In the genomic region with DNA sequence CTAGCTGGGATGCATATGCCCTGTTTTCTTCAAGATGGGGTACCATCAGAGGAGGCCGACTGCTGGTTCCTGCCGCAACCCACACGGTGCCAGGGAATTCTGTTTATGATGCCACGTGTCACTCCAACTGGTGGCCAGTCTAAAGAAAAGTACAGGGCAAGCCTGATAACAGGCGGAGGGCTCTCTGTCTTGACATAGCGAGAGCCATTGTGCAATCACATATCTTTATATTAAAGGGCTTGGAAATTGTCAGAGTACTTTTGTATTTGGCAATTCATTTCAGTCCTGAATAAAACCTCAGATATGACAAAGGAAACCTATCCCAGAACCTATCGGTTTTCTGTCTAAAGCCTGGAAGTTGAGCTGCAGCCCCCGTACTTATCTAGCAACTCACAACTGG, we compare ENCODE assay signal across 1 cellular context.
A peak's percentile ranks its signal among the peaks of the same experiment; 100 is the strongest.
TF ChIP-seq lines count a peak whose summit lies in the region.

No MANE protein-coding gene starts in this region.

TF ChIP-seq in HepG2, 621 proteins besides CTCF, POLR2A, EP300 and RAD21:
- TF ChIP-seq KLF12 (CRISPR knock-in tag; IDR thresholded peaks at IDR 0.05; ENCODE audit: borderline replicate concordance) (no peak), CEBPB (IDR thresholded peaks at IDR 0.05; ENCODE audit: borderline replicate concordance, low read depth, low read length) (peak; percentile 73)
